Comparison of ENCODE assay signal across 8 cellular contexts in genomic region chr11:117230286-117230961, GRCh38. TPM values are rescaled to one million over a fixed set of nuclear protein-coding genes. Genes with fewer than 3 reads are reported as not detected.
DNase-seq lines count a peak whose midpoint lies in the region; ATAC-seq, FAIRE-seq and TF ChIP-seq lines count a peak whose summit lies in the region.

No MANE protein-coding gene starts in this region.

- H3K4me3 ChIP-seq in HCT116 (replicated peaks in 1 of 2; ENCODE audit: low read depth in 1 of 2, low read length in 2 of 2) (peak overlapping the region; percentile 69 to 80), endothelial cell of umbilical vein (replicated peaks in 1 of 3; ENCODE audit: insufficient read depth in 1 of 3, low read depth in 1 of 3, low read length in 3 of 3) (no peak overlapping the region)

- H3K9me1 ChIP-seq in endothelial cell of umbilical vein (replicated peaks; ENCODE audit: control insufficient read depth, extremely low read depth, insufficient read depth, low read length) = no peaks in the 10 kb centered on the region

- DNase-seq in HCT116 (ENCODE audit: low read depth, low spot score) = no peak
- DNase-seq in activated CD4-positive, alpha-beta T cell treated with anti-CD3 and anti-CD28 coated beads for 4 hours = peak; percentile 44 to 54
- no peak for DNase-seq in endothelial cell of umbilical vein (ENCODE audit: low read depth, low spot score)
- peak; percentile 41 for DNase-seq in stimulated activated CD4-positive, alpha-beta T cell treated with anti-CD3 and anti-CD28 coated beads, Interleukin-4, amount 100 ng/mL, for 1 hour
- no peak for DNase-seq in SIG-M5 treated with dmso at 0.1 percent for 504 hours (lab: John Stamatoyannopoulos, UW; ENCODE audit: unreplicated experiment)
- no peak for DNase-seq in NCI-H1417 treated with DMSO at 0.1 percent for 48 hours (lab: John Stamatoyannopoulos, UW)
- no peak for DNase-seq in HTR-8/SVneo (ENCODE audit: insufficient read length, low spot score)
- no peak for DNase-seq in DMS153 (lab: John Stamatoyannopoulos, UW)

- H3K4me2 ChIP-seq in HCT116 (ENCODE audit: low read length) (peak overlapping the region; percentile 92), endothelial cell of umbilical vein (ENCODE audit: insufficient read depth, low read length) (peak overlapping the region; percentile 53)

- H3K9me2 ChIP-seq in HCT116 (ENCODE audit: insufficient read depth) = no peaks in the 10 kb centered on the region

- no peak for TF ChIP-seq POLR2A in HCT116 (IDR thresholded peaks at IDR 0.05; ENCODE audit: borderline replicate concordance, extremely low read depth, insufficient read depth, insufficient read length)
- no peak for TF ChIP-seq POLR2A in endothelial cell of umbilical vein (IDR thresholded peaks at IDR 0.05; ENCODE audit: low read depth, low read length)

- dilution Hi-C loops in endothelial cell of umbilical vein (cut with MboI; ENCODE audit: extremely low pct_ligation_motif_present, low sequenced_read_pairs) = no loop called here

- peak overlapping the region; percentile 71; the same call in 1 of the 2 replicates for H3K27ac ChIP-seq in HCT116 (ENCODE audit: low read depth, low read length)
- H3K27ac ChIP-seq in endothelial cell of umbilical vein (ENCODE audit: insufficient read depth, low read depth, low read length) = no peak overlapping the region

- no peaks in the 10 kb centered on the region for H3K27me3 ChIP-seq in HCT116 (ENCODE audit: insufficient read depth, low read length)
- no peaks in the 10 kb centered on the region for H3K27me3 ChIP-seq in endothelial cell of umbilical vein (ENCODE audit: control insufficient read depth in 2 of 2, insufficient read depth in 2 of 2, low read length in 2 of 2)

- BruUV-seq in HCT116 (replicated peaks; lab: Mats Ljungman, UMichigan) = no TSS peak
- no TSS peak for BruUV-seq in endothelial cell of umbilical vein (replicated peaks; lab: Mats Ljungman, UMichigan)

- intact Hi-C loops in HCT116 (cut with micrococcal nuclease) (no loop called here), endothelial cell of umbilical vein (cut with micrococcal nuclease) (loop anchor here (10.0 kb wide), 1 partner anchor 584 kb away; no protein-coding TSS in a partner anchor)

- RAD21 ChIA-PET in HCT116 (lab: Charles Lee; ENCODE audit: low non-redundant PET in 1 of 2, low total read pairs in 2 of 2, uncharacterized antibody in 2 of 2, unreplicated experiment in 2 of 2) = no interaction called here

- H3K36me3 ChIP-seq in HCT116 (ENCODE audit: control insufficient read depth in 1 of 2, insufficient read depth in 2 of 2, low read length in 2 of 2) (peaks cover 9% of the 10 kb centered on the region in 2 experiments; a peak in 3 of 4 replicates), endothelial cell of umbilical vein (ENCODE audit: control insufficient read depth in 2 of 2, extremely low read depth in 1 of 2, insufficient read depth in 2 of 2, low read length in 2 of 2) (peaks cover 0 to 24% of the 10 kb centered on the region in 2 experiments)

- CTCF ChIA-PET in HCT116 (lab: Charles Lee) = interaction anchor here (1.6 to 2.2 kb wide), 2 partner anchors 9 to 52 kb away, joined by 3 to 10 read pairs; partner anchors contain the start of gene SIDT2
- CTCF ChIA-PET in endothelial cell of umbilical vein (lab: Charles Lee) = interaction anchor here (0.8 to 3.6 kb wide), 6 partner anchors 9 to 488 kb away, joined by 3 to 24 read pairs (median 9); partner anchors contain the start of genes APOA5 and SIDT2

- peaks cover 14 to 20% of the 10 kb centered on the region in 2 experiments; a peak in 3 of 4 replicates for H3K4me1 ChIP-seq in HCT116 (ENCODE audit: control insufficient read depth in 1 of 2, insufficient read depth in 2 of 2, low read length in 2 of 2)
- peaks cover 20% of the 10 kb centered on the region for H3K4me1 ChIP-seq in endothelial cell of umbilical vein (ENCODE audit: control insufficient read depth, extremely low read depth, insufficient read depth, low read length)

- ATAC-seq in HCT116 = no peak

- H3K79me2 ChIP-seq in HCT116 (ENCODE audit: insufficient read depth, low read length) (peaks cover 34% of the 10 kb centered on the region), endothelial cell of umbilical vein (ENCODE audit: control insufficient read depth, insufficient read depth, low read length) (peaks cover 19% of the 10 kb centered on the region)

- no peak overlapping the region for H2AFZ ChIP-seq in HCT116 (ENCODE audit: low read depth, low read length, poor library complexity, severe bottlenecking)
- H2AFZ ChIP-seq in endothelial cell of umbilical vein (ENCODE audit: low read depth, low read length) = no peak overlapping the region

- no peaks in the 10 kb centered on the region for H3K9me3 ChIP-seq in HCT116 (ENCODE audit: control insufficient read depth in 1 of 2, insufficient read depth in 1 of 2, low read depth in 1 of 2, low read length in 2 of 2)
- no peaks in the 10 kb centered on the region for H3K9me3 ChIP-seq in endothelial cell of umbilical vein (replicated peaks; ENCODE audit: control insufficient read depth, insufficient read depth, low read length)

- no peak for TF ChIP-seq CTCF in HCT116 (IDR thresholded peaks at IDR 0.05 in 2 of 3, conservative IDR thresholded peaks at IDR 0.05 in 1 of 3; ENCODE audit: borderline replicate concordance in 1 of 3, insufficient read depth in 1 of 3, low read depth in 2 of 3, low read length in 2 of 3)
- no peak for TF ChIP-seq CTCF in endothelial cell of umbilical vein (IDR thresholded peaks at IDR 0.05; ENCODE audit: extremely low read depth in 1 of 2, insufficient read depth in 1 of 2, low read depth in 1 of 2, low read length in 2 of 2)

- no peaks in the 10 kb centered on the region for H4K20me1 ChIP-seq in HCT116 (ENCODE audit: insufficient read depth)
- H4K20me1 ChIP-seq in endothelial cell of umbilical vein (replicated peaks; ENCODE audit: control insufficient read depth, extremely low read depth, insufficient read depth, low read length) = no peaks in the 10 kb centered on the region

- FAIRE-seq in endothelial cell of umbilical vein (lab: Jason Lieb, UNC) (no peak), HTR-8/SVneo (lab: Jason Lieb, UNC) (no peak)

- POLR2A ChIA-PET in HCT116 (lab: Charles Lee) = interaction anchor here (0.7 to 1.7 kb wide), 2 partner anchors 8 to 181 kb away, joined by 4 to 5 read pairs; no protein-coding TSS in a partner anchor
- POLR2A ChIA-PET in endothelial cell of umbilical vein (lab: Charles Lee) = no interaction called here

- H3K9ac ChIP-seq in HCT116 (ENCODE audit: low read length) (peak overlapping the region; percentile 82), endothelial cell of umbilical vein (replicated peaks; ENCODE audit: extremely low read depth, insufficient read depth, low read length) (no peak overlapping the region)

- no peak for TF ChIP-seq RAD21 in HCT116 (IDR thresholded peaks at IDR 0.05; ENCODE audit: low read depth)

TF ChIP-seq in HCT116, 20 proteins besides CTCF, POLR2A, EP300 and RAD21:
- TF ChIP-seq POLR2AphosphoS5 (IDR thresholded peaks at IDR 0.05; ENCODE audit: low read depth, low read length) = no peak

RNA-seq across cellular contexts. Expression of gene PCSK7, which starts 1.4 kb away (rescaled TPM):
- total RNA-seq in HCT116 (2021; ENCODE audit: unreplicated experiment) = 30.0 TPM
- polyA plus RNA-seq in HCT116 (2012) = 10.9 and 12.5 TPM in 2 replicates
- 68.0 and 72.7 TPM in 2 replicates for total RNA-seq in endothelial cell of umbilical vein
- polyA plus RNA-seq in endothelial cell of umbilical vein = 40.8 and 43.2 TPM in 2 replicates
- polyA plus RNA-seq in endothelial cell of umbilical vein (2011; cell fraction: cytosol; rRNA removed) = 35.5 and 39.8 TPM in 2 replicates
- polyA plus RNA-seq in endothelial cell of umbilical vein (2011; cell fraction: nucleus; rRNA removed) = 123 and 126 TPM in 2 replicates
- polyA plus RNA-seq in endothelial cell of umbilical vein (2012) = 40.9 and 41.6 TPM in 2 replicates
- polyA minus RNA-seq in endothelial cell of umbilical vein = 58.7 and 60.5 TPM in 2 replicates
- polyA minus RNA-seq in endothelial cell of umbilical vein (2011; cell fraction: cytosol; rRNA and poly(A)+ RNA removed) = 13.3 TPM
- polyA minus RNA-seq in endothelial cell of umbilical vein (2011; cell fraction: nucleus; rRNA and poly(A)+ RNA removed) = 45.2 and 48.0 TPM in 2 replicates

RNA-seq across cellular contexts. Expression of gene RNF214, which starts 2.0 kb away (rescaled TPM):
- total RNA-seq in HCT116 (2021; ENCODE audit: unreplicated experiment) (29.3 TPM), endothelial cell of umbilical vein (26.1 and 28.2 TPM in 2 replicates)
- polyA plus RNA-seq in HCT116 (2012) = 21.0 and 21.1 TPM in 2 replicates
- polyA plus RNA-seq in endothelial cell of umbilical vein = 24.3 and 26.1 TPM in 2 replicates
- 14.3 and 15.1 TPM in 2 replicates for polyA plus RNA-seq in endothelial cell of umbilical vein (2011; cell fraction: cytosol; rRNA removed)
- polyA plus RNA-seq in endothelial cell of umbilical vein (2011; cell fraction: nucleus; rRNA removed) = 32.0 and 34.5 TPM in 2 replicates
- 13.6 and 13.7 TPM in 2 replicates for polyA plus RNA-seq in endothelial cell of umbilical vein (2012)
- 32.4 and 34.5 TPM in 2 replicates for polyA minus RNA-seq in endothelial cell of umbilical vein
- polyA minus RNA-seq in endothelial cell of umbilical vein (2011; cell fraction: cytosol; rRNA and poly(A)+ RNA removed) = 7.1 TPM
- polyA minus RNA-seq in endothelial cell of umbilical vein (2011; cell fraction: nucleus; rRNA and poly(A)+ RNA removed) = 19.2 and 20.7 TPM in 2 replicates

RNA-seq across cellular contexts. Expression of gene TAGLN, which starts 31.3 kb away (rescaled TPM):
- total RNA-seq in HCT116 (2021; ENCODE audit: unreplicated experiment) (10.0 TPM), endothelial cell of umbilical vein (17.9 and 20.8 TPM in 2 replicates)
- polyA plus RNA-seq in HCT116 (2012) = 15.2 and 16.1 TPM in 2 replicates
- 113 and 159 TPM in 2 replicates for polyA plus RNA-seq in endothelial cell of umbilical vein
- 165 and 174 TPM in 2 replicates for polyA plus RNA-seq in endothelial cell of umbilical vein (2011; cell fraction: cytosol; rRNA removed)
- polyA plus RNA-seq in endothelial cell of umbilical vein (2011; cell fraction: nucleus; rRNA removed) = 80.4 and 84.5 TPM in 2 replicates
- polyA plus RNA-seq in endothelial cell of umbilical vein (2012) = 49.4 and 88.3 TPM in 2 replicates
- 59.3 and 82.9 TPM in 2 replicates for polyA minus RNA-seq in endothelial cell of umbilical vein
- 3.1 TPM for polyA minus RNA-seq in endothelial cell of umbilical vein (2011; cell fraction: cytosol; rRNA and poly(A)+ RNA removed)
- 11.1 and 15.0 TPM in 2 replicates for polyA minus RNA-seq in endothelial cell of umbilical vein (2011; cell fraction: nucleus; rRNA and poly(A)+ RNA removed)

RNA-seq across cellular contexts. Expression of gene SIDT2, which starts 51.9 kb away (rescaled TPM):
- total RNA-seq in HCT116 (2021; ENCODE audit: unreplicated experiment) (37.0 TPM), endothelial cell of umbilical vein (26.0 and 28.7 TPM in 2 replicates)
- 22.3 and 26.2 TPM in 2 replicates for polyA plus RNA-seq in HCT116 (2012)
- polyA plus RNA-seq in endothelial cell of umbilical vein = 34.5 and 37.5 TPM in 2 replicates
- polyA plus RNA-seq in endothelial cell of umbilical vein (2011; cell fraction: cytosol; rRNA removed) = 24.3 and 24.5 TPM in 2 replicates
- polyA plus RNA-seq in endothelial cell of umbilical vein (2011; cell fraction: nucleus; rRNA removed) = 72.1 and 94.6 TPM in 2 replicates
- 22.7 and 30.0 TPM in 2 replicates for polyA plus RNA-seq in endothelial cell of umbilical vein (2012)
- 45.0 and 75.7 TPM in 2 replicates for polyA minus RNA-seq in endothelial cell of umbilical vein
- 8.9 TPM for polyA minus RNA-seq in endothelial cell of umbilical vein (2011; cell fraction: cytosol; rRNA and poly(A)+ RNA removed)
- polyA minus RNA-seq in endothelial cell of umbilical vein (2011; cell fraction: nucleus; rRNA and poly(A)+ RNA removed) = 43.7 and 44.1 TPM in 2 replicates

Comparison
In these comparisons a context has a peak if more than half of its experiments do, and no peak if none do; other contexts are left out.
1. DNase-seq: peak in activated CD4-positive, alpha-beta T cell treated with anti-CD3 and anti-CD28 coated beads for 4 hours (2 of 2) and stimulated activated CD4-positive, alpha-beta T cell treated with anti-CD3 and anti-CD28 coated beads, Interleukin-4, amount 100 ng/mL, for 1 hour (single experiment); none in HCT116 (single experiment), endothelial cell of umbilical vein (single experiment), SIG-M5 treated with dmso at 0.1 percent for 504 hours (single experiment), NCI-H1417 treated with DMSO at 0.1 percent for 48 hours (single experiment), HTR-8/SVneo (single experiment) and DMS153 (single experiment).
2. H3K4me3 ChIP-seq: peak in HCT116 (2 of 2); none in endothelial cell of umbilical vein (0 of 3).